ENCODE assay signal across 25 cellular contexts in the genomic region with DNA sequence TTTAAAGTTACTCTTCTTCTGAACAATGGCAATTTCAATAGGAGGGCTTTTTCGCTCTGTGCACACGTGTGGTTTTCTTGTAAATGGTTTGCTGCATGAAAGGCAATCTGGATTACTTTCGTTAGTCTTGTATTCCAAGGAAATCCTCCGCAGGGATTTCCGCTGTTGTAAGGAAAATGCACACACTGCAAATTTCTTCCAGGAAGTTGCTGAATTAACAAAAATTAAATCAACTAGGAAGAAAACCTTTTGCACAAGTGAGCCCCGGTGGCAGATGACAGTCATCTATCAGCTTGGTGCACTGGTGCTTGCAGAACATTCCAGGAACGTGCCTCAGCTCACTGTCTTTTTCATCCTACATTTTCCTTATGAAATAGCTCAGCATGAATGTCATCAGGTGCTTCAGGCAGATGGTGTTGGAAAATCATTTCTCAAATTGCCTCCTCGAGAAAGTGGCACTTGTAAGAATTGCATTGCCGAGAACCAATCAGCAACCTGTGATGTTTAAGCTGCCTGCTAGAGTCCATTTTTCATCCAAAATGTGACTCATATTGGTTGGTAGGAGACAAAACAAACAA.
"Had no signal": no experiment of that assay in that cellular context is flagged by ENCODE, and none has a peak within 500 bp of the region (broad histone marks: within the 10 kb centered on the region; RNA-seq: fewer than 3 reads in every experiment).

No MANE protein-coding gene starts in this region.

- H3K9me3 ChIP-seq: esophagus squamous epithelium, gastrocnemius medialis, psoas muscle, suprapubic skin, tibial artery had no signal

- H2AFZ ChIP-seq: hepatocyte, parathyroid adenoma had no signal

- H3K4me2 ChIP-seq: hepatocyte, smooth muscle cell had no signal

- H3K4me1 ChIP-seq: esophagus squamous epithelium, gastrocnemius medialis, parathyroid adenoma, psoas muscle, suprapubic skin, tibial artery had no signal

- DNase-seq: activated B cell treated with CpG ODN at 0.5 μM for 24 hours; activated CD4-positive, alpha-beta T cell treated with anti-CD3 and anti-CD28 coated beads, Interleukin-2, amount 50 U/mL, for 1 hour; activated CD8-positive, alpha-beta T cell treated with anti-CD3 and anti-CD28 coated beads for 36 hours; activated gamma-delta T cell treated with Interleukin-2 at 50 U/mL for 16 hours; activated naive CD8-positive, alpha-beta T cell treated with anti-CD3 and anti-CD28 coated beads, Interleukin-2, amount 50 U/mL, for 24 hours; activated T-cell treated with anti-CD3 and anti-CD28 coated beads, Interleukin-2, amount 50 U/mL, for 4 hours; amygdala; dermis blood vessel endothelial cell; effector CD4-positive, alpha-beta T cell; esophagus squamous epithelium; gastrocnemius medialis; midbrain; naive thymus-derived CD4-positive, alpha-beta T cell; occipital lobe; psoas muscle; stimulated activated CD4-positive, alpha-beta T cell treated with anti-CD3 and anti-CD28 coated beads, Interleukin-1b, Interleukin-23, amount 100 ng/mL, for 48 hours; stimulated activated naive CD4-positive, alpha-beta T cell; T-helper 1 cell; tibial artery had no signal

- H3K27me3 ChIP-seq: esophagus squamous epithelium, gastrocnemius medialis, hepatocyte, suprapubic skin, tibial artery had no signal

- H3K27ac ChIP-seq: esophagus squamous epithelium, gastrocnemius medialis, hepatocyte, parathyroid adenoma, psoas muscle, suprapubic skin, tibial artery had no signal

- H3K79me2 ChIP-seq: hepatocyte, parathyroid adenoma had no signal

- H3K9ac ChIP-seq: parathyroid adenoma had no signal

- H3K4me3 ChIP-seq: esophagus squamous epithelium, gastrocnemius medialis, hepatocyte, psoas muscle, smooth muscle cell, suprapubic skin, tibial artery had no signal

- H3K36me3 ChIP-seq: esophagus squamous epithelium, gastrocnemius medialis, suprapubic skin, tibial artery had no signal

- FAIRE-seq: colon, keratinocyte had no signal
